8 cellular contexts compared by ENCODE assay signal in genomic region chr10:98467506-98468318, GRCh38. TPM values are rescaled to one million over a fixed set of nuclear protein-coding genes. Genes with fewer than 3 reads are reported as not detected.
A peak's percentile ranks its signal among the peaks of the same experiment; 100 is the strongest.
DNase-seq lines count a peak whose midpoint lies in the region; ATAC-seq, FAIRE-seq and TF ChIP-seq lines count a peak whose summit lies in the region.

No MANE protein-coding gene starts in this region.

- H3K27me3 ChIP-seq in CD8-positive, alpha-beta memory T cell (ENCODE audit: insufficient read depth, low read length, poor library complexity, severe bottlenecking) = no peaks in the 10 kb centered on the region
- no peaks in the 10 kb centered on the region for H3K27me3 ChIP-seq in endothelial cell of umbilical vein (ENCODE audit: control insufficient read depth in 2 of 2, insufficient read depth in 2 of 2, low read length in 2 of 2)

- POLR2A ChIA-PET in CD8-positive, alpha-beta memory T cell (lab: Charles Lee) = no interaction called here
- POLR2A ChIA-PET in endothelial cell of umbilical vein (lab: Charles Lee) = no interaction called here

- TF ChIP-seq CTCF in endothelial cell of umbilical vein (IDR thresholded peaks at IDR 0.05; ENCODE audit: extremely low read depth in 1 of 2, insufficient read depth in 1 of 2, low read depth in 1 of 2, low read length in 2 of 2) (peak; percentile 71 to 80), mesothelial cell of epicardium (IDR thresholded peaks at IDR 0.05; ENCODE audit: unreplicated experiment) (peak; percentile 61)

- peak overlapping the region; percentile 90 to 99 (median 97) for H3K4me3 Mint-ChIP-seq in CD8-positive, alpha-beta memory T cell
- peak overlapping the region; percentile 85 for H3K4me3 Mint-ChIP-seq in mesothelial cell of epicardium

- no peaks in the 10 kb centered on the region for H3K79me2 ChIP-seq in endothelial cell of umbilical vein (ENCODE audit: control insufficient read depth, insufficient read depth, low read length)

- H3K27me3 Mint-ChIP-seq in CD8-positive, alpha-beta memory T cell = peaks cover 4 to 5% of the 10 kb centered on the region in 2 donors
- peaks cover 4% of the 10 kb centered on the region for H3K27me3 Mint-ChIP-seq in mesothelial cell of epicardium (ENCODE audit: low read depth)

- H3K27ac Mint-ChIP-seq in CD8-positive, alpha-beta memory T cell = peak overlapping the region in 7 of 8 donors; percentile 86 to 98 (median 94)
- H3K27ac Mint-ChIP-seq in mesothelial cell of epicardium = peak overlapping the region; percentile 55

- H3K4me1 ChIP-seq in CD8-positive, alpha-beta memory T cell (ENCODE audit: insufficient read depth, low read length) = no peaks in the 10 kb centered on the region
- H3K4me1 ChIP-seq in endothelial cell of umbilical vein (ENCODE audit: control insufficient read depth, extremely low read depth, insufficient read depth, low read length) = peaks cover 3% of the 10 kb centered on the region

- no peaks in the 10 kb centered on the region for H4K20me1 ChIP-seq in endothelial cell of umbilical vein (replicated peaks; ENCODE audit: control insufficient read depth, extremely low read depth, insufficient read depth, low read length)

- H3K4me1 Mint-ChIP-seq in CD8-positive, alpha-beta memory T cell = peaks cover 5 to 11% (median 9%) of the 10 kb centered on the region in 3 donors
- H3K4me1 Mint-ChIP-seq in mesothelial cell of epicardium = peaks cover 36% of the 10 kb centered on the region

- H3K4me2 ChIP-seq in endothelial cell of umbilical vein (ENCODE audit: insufficient read depth, low read length) = peak overlapping the region; percentile 85

- ATAC-seq in GM19438 (IDR thresholded peaks at IDR 0.05; ENCODE audit: low read depth, unreplicated experiment) (peak; percentile 93), HG03520 (IDR thresholded peaks at IDR 0.05; ENCODE audit: unreplicated experiment) (peak; percentile 80)

- H2AFZ ChIP-seq in endothelial cell of umbilical vein (ENCODE audit: low read depth, low read length) = peak overlapping the region; percentile 73

- H3K36me3 ChIP-seq in CD8-positive, alpha-beta memory T cell (ENCODE audit: insufficient read depth, low read length) = no peaks in the 10 kb centered on the region
- no peaks in the 10 kb centered on the region for H3K36me3 ChIP-seq in endothelial cell of umbilical vein (ENCODE audit: control insufficient read depth in 2 of 2, extremely low read depth in 1 of 2, insufficient read depth in 2 of 2, low read length in 2 of 2)

- peaks cover 0 to 2% (median under 1%) of the 10 kb centered on the region in 3 donors for H3K36me3 Mint-ChIP-seq in CD8-positive, alpha-beta memory T cell
- H3K36me3 Mint-ChIP-seq in mesothelial cell of epicardium = no peaks in the 10 kb centered on the region

- H3K27ac ChIP-seq in CD8-positive, alpha-beta memory T cell (ENCODE audit: low read depth, low read length) = no peak overlapping the region
- H3K27ac ChIP-seq in endothelial cell of umbilical vein (ENCODE audit: insufficient read depth, low read depth, low read length) = no peak overlapping the region

- no TSS peak for BruUV-seq in endothelial cell of umbilical vein (replicated peaks; lab: Mats Ljungman, UMichigan)

- peak; percentile 41 to 76 (median 63) for DNase-seq in CD8-positive, alpha-beta memory T cell
- DNase-seq in NCI-H82 treated with DMSO at 0.1 percent for 48 hours (lab: John Stamatoyannopoulos, UW; ENCODE audit: unreplicated experiment) = peak; percentile 46
- peak; percentile 86 for DNase-seq in activated CD8-positive, alpha-beta memory T cell treated with anti-CD3 and anti-CD28 coated beads for 24 hours
- DNase-seq in endothelial cell of umbilical vein (ENCODE audit: low read depth, low spot score) = peak; percentile 56
- DNase-seq in mesothelial cell of epicardium (ENCODE audit: low spot score in 2 of 2, unreplicated experiment in 2 of 2) = peak; percentile 46 to 77
- DNase-seq in stimulated activated CD8-positive, alpha-beta memory T cell treated with anti-CD3 and anti-CD28 coated beads, Interleukin-15, amount 100 ng/mL, for 1 hour (ENCODE audit: low read depth) = peak; percentile 20

- no peak overlapping the region for H3K9ac ChIP-seq in endothelial cell of umbilical vein (replicated peaks; ENCODE audit: extremely low read depth, insufficient read depth, low read length)

- dilution Hi-C loops in endothelial cell of umbilical vein (cut with MboI; ENCODE audit: extremely low pct_ligation_motif_present, low sequenced_read_pairs) = no loop called here

- no peaks in the 10 kb centered on the region for H3K9me1 ChIP-seq in endothelial cell of umbilical vein (replicated peaks; ENCODE audit: control insufficient read depth, extremely low read depth, insufficient read depth, low read length)

- no peak for TF ChIP-seq POLR2A in endothelial cell of umbilical vein (IDR thresholded peaks at IDR 0.05; ENCODE audit: low read depth, low read length)

- FAIRE-seq in endothelial cell of umbilical vein (lab: Jason Lieb, UNC) = peak; percentile 87

- H3K4me3 ChIP-seq in CD8-positive, alpha-beta memory T cell (ENCODE audit: low read length) = peak overlapping the region; percentile 76
- H3K4me3 ChIP-seq in endothelial cell of umbilical vein (replicated peaks in 1 of 3; ENCODE audit: insufficient read depth in 1 of 3, low read depth in 1 of 3, low read length in 3 of 3) = peak overlapping the region in 2 of 3 experiments; percentile 27 to 45

- intact Hi-C loops in endothelial cell of umbilical vein (cut with micrococcal nuclease) = loop anchor here (1.0 to 10.0 kb wide), 9 partner anchors 150 to 963 kb away; partner anchors contain the start of gene GOT1

- H3K9me3 Mint-ChIP-seq in CD8-positive, alpha-beta memory T cell = no peaks in the 10 kb centered on the region
- H3K9me3 Mint-ChIP-seq in mesothelial cell of epicardium = no peaks in the 10 kb centered on the region

- CTCF ChIA-PET in CD8-positive, alpha-beta memory T cell (lab: Charles Lee) = interaction anchor here (0.6 to 3.0 kb wide), 23 partner anchors 9 to 968 kb away, joined by 3 to 25 read pairs (median 5); partner anchors contain the start of gene HPS1
- CTCF ChIA-PET in endothelial cell of umbilical vein (lab: Charles Lee) = interaction anchor here (0.6 to 5.6 kb wide), 93 partner anchors 9 to 1153 kb away, joined by 3 to 220 read pairs (median 5); partner anchors contain the start of genes PYROXD2, R3HCC1L and SLC25A28

- no peaks in the 10 kb centered on the region for H3K9me3 ChIP-seq in CD8-positive, alpha-beta memory T cell (ENCODE audit: low read length)
- H3K9me3 ChIP-seq in endothelial cell of umbilical vein (replicated peaks; ENCODE audit: control insufficient read depth, insufficient read depth, low read length) = no peaks in the 10 kb centered on the region

TF ChIP-seq in endothelial cell of umbilical vein, 7 proteins besides CTCF, POLR2A, EP300 and RAD21:
- no peak for TF ChIP-seq POLR2AphosphoS5 (IDR thresholded peaks at IDR 0.05; ENCODE audit: insufficient read depth, low read depth, low read length)
- TF ChIP-seq JUN (IDR thresholded peaks at IDR 0.05; ENCODE audit: borderline replicate concordance, insufficient read depth, insufficient read length, low read depth) = no peak
- no peak for TF ChIP-seq EZH2 (IDR thresholded peaks at IDR 0.05; ENCODE audit: borderline replicate concordance, low read depth, low read length, severe bottlenecking)
- no peak for TF ChIP-seq FOS (IDR thresholded peaks at IDR 0.05; ENCODE audit: borderline replicate concordance, insufficient read depth, low read length)
- no peak for TF ChIP-seq MYC (IDR thresholded peaks at IDR 0.05; ENCODE audit: low read depth, low read length)
- TF ChIP-seq GATA2 (IDR thresholded peaks at IDR 0.05; ENCODE audit: insufficient read depth, insufficient read length, low read depth, low read length) = no peak
- TF ChIP-seq MAX (IDR thresholded peaks at IDR 0.05; ENCODE audit: insufficient read depth, insufficient read length) = no peak

RNA-seq across cellular contexts. Expression of gene HPS1, which starts 21.0 kb away (rescaled TPM):
- 10 to 100 TPM; 50.5 to 58.3 TPM for total RNA-seq in CD8-positive, alpha-beta memory T cell
- polyA plus RNA-seq in CD8-positive, alpha-beta memory T cell = 89.8 TPM
- total RNA-seq in endothelial cell of umbilical vein = 60.7 and 67.1 TPM in 2 replicates
- 67.5 and 81.3 TPM in 2 replicates for polyA plus RNA-seq in endothelial cell of umbilical vein
- 50.2 and 60.3 TPM in 2 replicates for polyA plus RNA-seq in endothelial cell of umbilical vein (2011; cell fraction: cytosol; rRNA removed)
- 161 and 206 TPM in 2 replicates for polyA plus RNA-seq in endothelial cell of umbilical vein (2011; cell fraction: nucleus; rRNA removed)
- polyA plus RNA-seq in endothelial cell of umbilical vein (2012) = 51.9 and 57.0 TPM in 2 replicates
- polyA minus RNA-seq in endothelial cell of umbilical vein = 74.0 and 76.0 TPM in 2 replicates
- polyA minus RNA-seq in endothelial cell of umbilical vein (2011; cell fraction: cytosol; rRNA and poly(A)+ RNA removed) = 15.3 TPM
- 57.5 and 66.8 TPM in 2 replicates for polyA minus RNA-seq in endothelial cell of umbilical vein (2011; cell fraction: nucleus; rRNA and poly(A)+ RNA removed)
- 47.0 to 52.8 TPM (median 51.7 TPM) in 3 replicates for total RNA-seq in mesothelial cell of epicardium

RNA-seq across cellular contexts. Expression of gene PYROXD2, which starts 52.7 kb away (rescaled TPM):
- total RNA-seq in CD8-positive, alpha-beta memory T cell = 1 to 10 TPM; 3.6 to 4.0 TPM
- polyA plus RNA-seq in CD8-positive, alpha-beta memory T cell = 5.3 TPM
- total RNA-seq in endothelial cell of umbilical vein = 7.0 TPM in 2 replicates
- 11.8 and 13.7 TPM in 2 replicates for polyA plus RNA-seq in endothelial cell of umbilical vein
- 6.6 and 6.9 TPM in 2 replicates for polyA plus RNA-seq in endothelial cell of umbilical vein (2011; cell fraction: cytosol; rRNA removed)
- polyA plus RNA-seq in endothelial cell of umbilical vein (2011; cell fraction: nucleus; rRNA removed) = 63.3 and 69.4 TPM in 2 replicates
- 4.3 and 7.6 TPM in 2 replicates for polyA plus RNA-seq in endothelial cell of umbilical vein (2012)
- 3.7 and 4.3 TPM in 2 replicates for polyA minus RNA-seq in endothelial cell of umbilical vein
- polyA minus RNA-seq in endothelial cell of umbilical vein (2011; cell fraction: cytosol; rRNA and poly(A)+ RNA removed) = 2.3 TPM
- 7.3 and 8.6 TPM in 2 replicates for polyA minus RNA-seq in endothelial cell of umbilical vein (2011; cell fraction: nucleus; rRNA and poly(A)+ RNA removed)
- 31.1 to 34.4 TPM (median 31.9 TPM) in 3 replicates for total RNA-seq in mesothelial cell of epicardium

Comparison
In these comparisons a context has a peak if more than half of its experiments do, and no peak if none do; other contexts are left out.
1. DNase-seq: peak in every context shown above with its lines; median percentile 86 in activated CD8-positive, alpha-beta memory T cell treated with anti-CD3 and anti-CD28 coated beads for 24 hours; 63 in CD8-positive, alpha-beta memory T cell; 62 in mesothelial cell of epicardium; 56 in endothelial cell of umbilical vein; 46 in NCI-H82 treated with DMSO at 0.1 percent for 48 hours; 20 in stimulated activated CD8-positive, alpha-beta memory T cell treated with anti-CD3 and anti-CD28 coated beads, Interleukin-15, amount 100 ng/mL, for 1 hour.